22 cellular contexts compared by ENCODE assay signal in genomic region chr20:59438201-59438600, GRCh38.
DNase-seq lines count a peak whose midpoint lies in the region; ATAC-seq and TF ChIP-seq lines count a peak whose summit lies in the region.
"Had no signal": no experiment of that assay in that cellular context is flagged by ENCODE, and none has a peak within 500 bp of the region (broad histone marks: within the 10 kb centered on the region; RNA-seq: fewer than 3 reads in every experiment).

No MANE protein-coding gene starts in this region.

- H3K9me3 ChIP-seq in SK-N-SH (no peaks in the 10 kb centered on the region), SJCRH30 (replicated peaks) (no peaks in the 10 kb centered on the region), neural cell (ENCODE audit: low read length) (no peaks in the 10 kb centered on the region), esophagus muscularis mucosa (no peaks in the 10 kb centered on the region)
- H3K9me3 ChIP-seq: SJSA1 had no signal

- CTCF ChIA-PET in SK-N-SH (lab: Yijun Ruan, JAX) (interaction anchor here (0.7 to 5.4 kb wide), 14 partner anchors 9 to 791 kb away, joined by 3 to 45 read pairs (median 4); no protein-coding TSS in a partner anchor), RWPE1 (lab: Yijun Ruan, JAX) (interaction anchor here (0.6 to 1.1 kb wide), 2 partner anchors 58 to 354 kb away, joined by 4 to 5 read pairs; no protein-coding TSS in a partner anchor)

- ATAC-seq in SK-N-SH treated with all-trans-retinoic acid at 6 μM for 48 hours = peak; percentile 11; the same call in 2 of the 3 replicates
- ATAC-seq: HCT116, PC-3, Right ventricle myocardium inferior had no signal

- H3K4me2 ChIP-seq in SK-N-SH = no peak overlapping the region
- H3K4me2 ChIP-seq in neural cell (ENCODE audit: low read length) = no peak overlapping the region
- H3K4me2 ChIP-seq: KMS-11 had no signal

- no peak for DNase-seq in SK-N-SH
- DNase-seq in SJCRH30 = peak; percentile 60 to 76
- DNase-seq in esophagus muscularis mucosa (ENCODE audit: extremely low spot score) = no peak
- no peak for DNase-seq in NCI-H1930 (lab: John Stamatoyannopoulos, UW)
- no peak for DNase-seq in RWPE1 (ENCODE audit: low spot score)
- DNase-seq: C1 segment of cervical spinal cord; CD4-positive, alpha-beta memory T cell; COR-L47; DMS 273 treated with DMSO at 0.1 percent for 48 hours; DMS79 treated with DMSO at 0.1 percent for 48 hours; NCI-H1048; NCI-H1694; NCI-H2081 treated with DMSO at 0.1 percent for 48 hours; NCI-H526 treated with DMSO at 0.1 percent for 48 hours; PC-3; T-helper 1 cell had no signal

- intact Hi-C loops in esophagus muscularis mucosa (cut with DNase I) = no loop called here

- H3K4me3 ChIP-seq in SK-N-SH (ENCODE audit: low read depth in 2 of 2, low read length in 1 of 2) (no peak overlapping the region), SJCRH30 (no peak overlapping the region), neural cell (ENCODE audit: low read length) (no peak overlapping the region), esophagus muscularis mucosa (no peak overlapping the region)
- H3K4me3 ChIP-seq: SJSA1 had no signal

- no peak for TF ChIP-seq CTCF in SK-N-SH (IDR thresholded peaks at IDR 0.05)
- no peak for TF ChIP-seq CTCF in neural cell (IDR thresholded peaks at IDR 0.05; ENCODE audit: poor library complexity, severe bottlenecking)
- no peak for TF ChIP-seq CTCF in esophagus muscularis mucosa (IDR thresholded peaks at IDR 0.05)
- no peak for TF ChIP-seq CTCF in RWPE1 (conservative IDR thresholded peaks at IDR 0.05; ENCODE audit: low read depth)

- H2AFZ ChIP-seq in SK-N-SH (ENCODE audit: low read depth) (no peak overlapping the region), neural cell (ENCODE audit: low read depth, low read length) (peak overlapping the region; percentile 21)

- H3F3A ChIP-seq in SK-N-SH (replicated peaks; ENCODE audit: insufficient read depth) = no peaks in the 10 kb centered on the region
- H3F3A ChIP-seq in neural cell (ENCODE audit: insufficient read depth, low read length, poor library complexity, severe bottlenecking) = no peaks in the 10 kb centered on the region

- 83% methylated on average over 4 of the region's 4 CpGs for WGBS in SK-N-SH (ENCODE audit: low lambda C conversion rate)
- 84% methylated on average over 4 of the region's 4 CpGs for WGBS in esophagus muscularis mucosa

- H3K4me1 ChIP-seq in SK-N-SH (ENCODE audit: control insufficient read depth in 1 of 2, insufficient read depth in 2 of 2, low read depth in 1 of 2, low read length in 1 of 2) (peaks cover 28 to 73% of the 10 kb centered on the region in 2 experiments), SJCRH30 (peaks cover 35% of the 10 kb centered on the region), esophagus muscularis mucosa (no peaks in the 10 kb centered on the region)
- H3K4me1 ChIP-seq: SJSA1 had no signal

- no peaks in the 10 kb centered on the region for H3K79me2 ChIP-seq in SK-N-SH (ENCODE audit: insufficient read depth)
- H3K79me2 ChIP-seq in neural cell (replicated peaks; ENCODE audit: insufficient read depth, low read length) = no peaks in the 10 kb centered on the region

- H3K9me2 ChIP-seq in SK-N-SH (no peaks in the 10 kb centered on the region), neural cell (ENCODE audit: insufficient read depth, low read length) (no peaks in the 10 kb centered on the region)

- no peak for TF ChIP-seq EP300 in SK-N-SH (IDR thresholded peaks at IDR 0.05; ENCODE audit: borderline replicate concordance in 1 of 2, low read depth in 1 of 2, low read length in 1 of 2)
- no peak for TF ChIP-seq EP300 in neural cell (conservative IDR thresholded peaks at IDR 0.05; ENCODE audit: poor library complexity, severe bottlenecking)
- TF ChIP-seq EP300 in esophagus muscularis mucosa (IDR thresholded peaks at IDR 0.05) = no peak

- H3K36me3 ChIP-seq in SK-N-SH (replicated peaks in 1 of 2; ENCODE audit: control insufficient read depth in 1 of 2, insufficient read depth in 2 of 2, low read length in 1 of 2) (no peaks in the 10 kb centered on the region), SJCRH30 (no peaks in the 10 kb centered on the region), neural cell (ENCODE audit: insufficient read depth, low read length) (no peaks in the 10 kb centered on the region), esophagus muscularis mucosa (no peaks in the 10 kb centered on the region)
- H3K36me3 ChIP-seq: SJSA1 had no signal

- peak overlapping the region in 1 of 2 experiments; percentile 85; a peak in 2 of 4 replicates for H3K27ac ChIP-seq in SK-N-SH (ENCODE audit: low read depth in 2 of 2, low read length in 1 of 2)
- H3K27ac ChIP-seq in SJCRH30 = peak overlapping the region; percentile 13; the same call in 1 of the 2 replicates
- no peak overlapping the region for H3K27ac ChIP-seq in neural cell (ENCODE audit: low read length)
- H3K27ac ChIP-seq in esophagus muscularis mucosa (replicated peaks in 1 of 4) = no peak overlapping the region
- no peak overlapping the region for H3K27ac ChIP-seq in RWPE1
- H3K27ac ChIP-seq: KMS-11, SJSA1 had no signal

- H3K27me3 ChIP-seq in SK-N-SH (ENCODE audit: insufficient read depth) (no peaks in the 10 kb centered on the region), SJCRH30 (peaks cover 4% of the 10 kb centered on the region; the same call in 1 of the 2 replicates), neural cell (ENCODE audit: insufficient read depth, low read depth, low read length) (no peaks in the 10 kb centered on the region), esophagus muscularis mucosa (peaks cover 0 to 46% (median 0%) of the 10 kb centered on the region in 4 donors)

- POLR2A ChIA-PET in SK-N-SH (lab: Yijun Ruan, JAX) (interaction anchor here (1.1 to 1.6 kb wide), 4 partner anchors 9 to 48 kb away, joined by 3 to 8 read pairs (median 4); no protein-coding TSS in a partner anchor), RWPE1 (lab: Yijun Ruan, JAX; ENCODE audit: low non-redundant PET) (no interaction called here)

- H3K9ac ChIP-seq in SK-N-SH = no peak overlapping the region
- H3K9ac ChIP-seq in neural cell (ENCODE audit: low read length) = no peak overlapping the region
- H3K9ac ChIP-seq: KMS-11 had no signal

- no peaks in the 10 kb centered on the region for H4K20me1 ChIP-seq in SK-N-SH (ENCODE audit: insufficient read depth)
- no peaks in the 10 kb centered on the region for H4K20me1 ChIP-seq in neural cell (ENCODE audit: insufficient read depth)

- TF ChIP-seq RAD21 in SK-N-SH (IDR thresholded peaks at IDR 0.05; ENCODE audit: low read length) (no peak), neural cell (conservative IDR thresholded peaks at IDR 0.05) (no peak)

- no peak for TF ChIP-seq POLR2A in esophagus muscularis mucosa (IDR thresholded peaks at IDR 0.05; ENCODE audit: low read depth)

TF ChIP-seq in SK-N-SH treated with all-trans-retinoic acid at 6 μM for 48 hours, 23 proteins besides CTCF, POLR2A, EP300 and RAD21 (continues in another document):
- TF ChIP-seq, protein P1, sequence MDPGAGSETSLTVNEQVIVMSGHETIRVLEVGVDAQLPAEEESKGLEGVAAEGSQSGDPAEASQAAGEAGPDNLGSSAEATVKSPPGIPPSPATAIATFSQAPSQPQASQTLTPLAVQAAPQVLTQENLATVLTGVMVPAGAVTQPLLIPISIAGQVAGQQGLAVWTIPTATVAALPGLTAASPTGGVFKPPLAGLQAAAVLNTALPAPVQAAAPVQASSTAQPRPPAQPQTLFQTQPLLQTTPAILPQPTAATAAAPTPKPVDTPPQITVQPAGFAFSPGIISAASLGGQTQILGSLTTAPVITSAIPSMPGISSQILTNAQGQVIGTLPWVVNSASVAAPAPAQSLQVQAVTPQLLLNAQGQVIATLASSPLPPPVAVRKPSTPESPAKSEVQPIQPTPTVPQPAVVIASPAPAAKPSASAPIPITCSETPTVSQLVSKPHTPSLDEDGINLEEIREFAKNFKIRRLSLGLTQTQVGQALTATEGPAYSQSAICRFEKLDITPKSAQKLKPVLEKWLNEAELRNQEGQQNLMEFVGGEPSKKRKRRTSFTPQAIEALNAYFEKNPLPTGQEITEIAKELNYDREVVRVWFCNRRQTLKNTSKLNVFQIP (CRISPR knock-in tag; IDR thresholded peaks at IDR 0.05; ENCODE audit: borderline replicate concordance, low read depth) = no peak
- TF ChIP-seq GLIS3 (CRISPR knock-in tag; IDR thresholded peaks at IDR 0.05) = no peak

TF ChIP-seq in SK-N-SH, 30 proteins besides CTCF, POLR2A, EP300 and RAD21:
- no peak for TF ChIP-seq GATA2 (CRISPR knock-in tag; IDR thresholded peaks at IDR 0.05)
- no peak for TF ChIP-seq NRF1 (IDR thresholded peaks at IDR 0.05; ENCODE audit: low read depth, low read length)
- no peak for TF ChIP-seq TAF1 (IDR thresholded peaks at IDR 0.05; ENCODE audit: borderline replicate concordance, low read depth, low read length)
- no peak for TF ChIP-seq RFX5 (IDR thresholded peaks at IDR 0.05; ENCODE audit: low read length)

TF ChIP-seq in neural cell, 6 proteins besides CTCF, POLR2A, EP300 and RAD21 (continues in another document):
- no peak for TF ChIP-seq SMC3 (conservative IDR thresholded peaks at IDR 0.05; ENCODE audit: poor library complexity)
- no peak for TF ChIP-seq REST (IDR thresholded peaks at IDR 0.05; ENCODE audit: borderline replicate concordance)
- TF ChIP-seq TAF1 (IDR thresholded peaks at IDR 0.05; ENCODE audit: low read depth) = no peak
- TF ChIP-seq MXI1 (conservative IDR thresholded peaks at IDR 0.05; ENCODE audit: poor library complexity, severe bottlenecking) = no peak
- TF ChIP-seq POLR2AphosphoS5 (IDR thresholded peaks at IDR 0.05) = no peak

Comparison
In these comparisons a context has a peak if more than half of its experiments do, and no peak if none do; other contexts are left out.
1. DNase-seq: peak in SJCRH30 (2 of 2); none in SK-N-SH (single experiment), esophagus muscularis mucosa (single experiment), NCI-H1930 (0 of 2) and RWPE1 (single experiment).